In the genomic region with DNA sequence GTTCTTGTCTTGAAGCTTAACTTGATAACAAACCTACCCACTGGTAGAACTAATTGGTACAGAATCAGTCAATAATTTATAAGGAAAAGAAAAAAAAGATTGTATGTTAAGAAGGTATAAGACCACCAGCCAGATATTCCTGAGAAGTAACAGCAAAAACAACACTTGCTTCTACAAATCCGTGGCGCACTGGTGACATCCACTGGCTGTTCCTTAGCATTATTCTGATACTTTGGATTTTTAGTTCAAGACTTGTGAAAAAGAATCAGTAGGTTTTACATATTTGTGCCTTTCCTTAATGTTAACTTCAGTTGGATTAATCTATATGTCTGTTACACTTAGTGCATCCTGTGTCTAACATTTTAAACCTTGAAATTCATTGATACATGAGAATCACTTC, we compare ENCODE assay signal across 8 cellular contexts.
DNase-seq lines count a peak whose midpoint lies in the region; ATAC-seq and TF ChIP-seq lines count a peak whose summit lies in the region.

No MANE protein-coding gene starts in this region.

- H3K27me3 Mint-ChIP-seq in HFFc6 (ENCODE audit: insufficient read depth) = no peaks in the 10 kb centered on the region
- H3K27me3 Mint-ChIP-seq in activated CD4-positive, alpha-beta memory T cell treated with anti-CD3 and anti-CD28 coated beads, Interleukin-2, amount 10 ng/mL, durations not matched to agents 7 days and 5 days = no peaks in the 10 kb centered on the region

- H3K27ac Mint-ChIP-seq in HFFc6 = no peak overlapping the region
- no peak overlapping the region for H3K27ac Mint-ChIP-seq in activated CD4-positive, alpha-beta memory T cell treated with anti-CD3 and anti-CD28 coated beads, Interleukin-2, amount 10 ng/mL, durations not matched to agents 7 days and 5 days

- CTCF ChIA-PET in activated CD4-positive, alpha-beta memory T cell treated with anti-CD3 and anti-CD28 coated beads, Interleukin-2, amount 10 ng/mL, durations not matched to agents 7 days and 5 days (lab: Charles Lee) = no interaction called here

- peak; percentile 78 for ATAC-seq in SK-N-SH treated with all-trans-retinoic acid at 6 μM for 48 hours
- no peak for ATAC-seq in GM18502 (IDR thresholded peaks at IDR 0.05; ENCODE audit: poor library complexity, unreplicated experiment)
- ATAC-seq in HG03175 (IDR thresholded peaks at IDR 0.05; ENCODE audit: unreplicated experiment) = no peak
- ATAC-seq in GM18909 (IDR thresholded peaks at IDR 0.05; ENCODE audit: poor library complexity, unreplicated experiment) = no peak

- no peaks in the 10 kb centered on the region for H3K36me3 Mint-ChIP-seq in HFFc6 (ENCODE audit: low read depth)
- H3K36me3 Mint-ChIP-seq in activated CD4-positive, alpha-beta memory T cell treated with anti-CD3 and anti-CD28 coated beads, Interleukin-2, amount 10 ng/mL, durations not matched to agents 7 days and 5 days (ENCODE audit: low read depth) = no peaks in the 10 kb centered on the region

- peak; percentile 63 for TF ChIP-seq CTCF in HFFc6 (IDR thresholded peaks at IDR 0.05)

- H3K4me1 Mint-ChIP-seq in HFFc6 (ENCODE audit: low read depth) = no peaks in the 10 kb centered on the region
- no peaks in the 10 kb centered on the region for H3K4me1 Mint-ChIP-seq in activated CD4-positive, alpha-beta memory T cell treated with anti-CD3 and anti-CD28 coated beads, Interleukin-2, amount 10 ng/mL, durations not matched to agents 7 days and 5 days

- POLR2A ChIA-PET in activated CD4-positive, alpha-beta memory T cell treated with anti-CD3 and anti-CD28 coated beads, Interleukin-2, amount 10 ng/mL, durations not matched to agents 7 days and 5 days (lab: Charles Lee) = no interaction called here

- H3K9me3 Mint-ChIP-seq in HFFc6 = no peaks in the 10 kb centered on the region
- H3K9me3 Mint-ChIP-seq in activated CD4-positive, alpha-beta memory T cell treated with anti-CD3 and anti-CD28 coated beads, Interleukin-2, amount 10 ng/mL, durations not matched to agents 7 days and 5 days = no peaks in the 10 kb centered on the region

- DNase-seq in A172 (ENCODE audit: low spot score) = peak; percentile 25
- DNase-seq in HFFc6 = no peak
- peak; percentile 70 for DNase-seq in inferior parietal cortex (ENCODE audit: extremely low spot score)
- DNase-seq in activated CD4-positive, alpha-beta memory T cell treated with anti-CD3 and anti-CD28 coated beads, Interleukin-2, amount 10 ng/mL, durations not matched to agents 7 days and 5 days = no peak

- no peak overlapping the region for H3K4me3 Mint-ChIP-seq in HFFc6
- no peak overlapping the region for H3K4me3 Mint-ChIP-seq in activated CD4-positive, alpha-beta memory T cell treated with anti-CD3 and anti-CD28 coated beads, Interleukin-2, amount 10 ng/mL, durations not matched to agents 7 days and 5 days

TF ChIP-seq in SK-N-SH treated with all-trans-retinoic acid at 6 μM for 48 hours, 23 proteins besides CTCF, POLR2A, EP300 and RAD21:
- TF ChIP-seq RARB (CRISPR knock-in tag; IDR thresholded peaks at IDR 0.05) (no peak), GLIS3 (CRISPR knock-in tag; IDR thresholded peaks at IDR 0.05) (no peak), ZNF70 (CRISPR knock-in tag; IDR thresholded peaks at IDR 0.05) (no peak), TCF4 (CRISPR knock-in tag; IDR thresholded peaks at IDR 0.05; ENCODE audit: borderline replicate concordance) (no peak), PPARA (CRISPR knock-in tag; IDR thresholded peaks at IDR 0.05; ENCODE audit: borderline replicate concordance) (no peak), ZFP3 (CRISPR knock-in tag; IDR thresholded peaks at IDR 0.05) (no peak), ZFP30 (CRISPR knock-in tag; IDR thresholded peaks at IDR 0.05) (no peak), CSDC2 (CRISPR knock-in tag; IDR thresholded peaks at IDR 0.05) (no peak), TOX (CRISPR knock-in tag; IDR thresholded peaks at IDR 0.05; ENCODE audit: borderline replicate concordance) (no peak)

Comparison
In these comparisons a context has a peak if more than half of its experiments do, and no peak if none do; other contexts are left out.
1. DNase-seq: peak in A172 (single experiment) and inferior parietal cortex (single experiment); none in HFFc6 (single experiment) and activated CD4-positive, alpha-beta memory T cell treated with anti-CD3 and anti-CD28 coated beads, Interleukin-2, amount 10 ng/mL, durations not matched to agents 7 days and 5 days (single experiment).